ENCODE assay signal across 2 cellular contexts in the genomic region with DNA sequence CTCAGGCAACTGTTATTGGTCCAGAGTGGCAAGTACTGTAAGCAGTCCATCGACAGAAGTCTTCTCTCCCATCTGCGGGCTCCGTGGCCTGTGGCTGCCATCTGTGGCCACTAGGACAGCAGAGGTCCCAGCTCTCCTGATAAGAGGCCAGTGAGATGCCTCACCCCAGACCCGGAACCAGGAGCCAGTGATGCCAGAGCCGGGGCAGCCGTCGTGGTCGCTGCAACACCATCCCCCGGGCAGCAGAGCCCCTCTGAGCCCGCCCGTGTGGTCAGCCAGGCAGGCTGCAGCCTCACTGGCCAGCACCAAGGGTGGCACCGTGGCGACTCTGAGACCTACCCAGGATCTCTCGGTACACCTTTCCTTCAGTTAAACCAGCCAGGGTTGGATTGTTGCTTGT.
TF ChIP-seq lines count a peak whose summit lies in the region.

No MANE protein-coding gene starts in this region.

TF ChIP-seq in HepG2, 621 proteins besides CTCF, POLR2A, EP300 and RAD21:
- TF ChIP-seq PHF8 (CRISPR knock-in tag; IDR thresholded peaks at IDR 0.05) (no peak), ZNF17 (CRISPR knock-in tag; IDR thresholded peaks at IDR 0.05) (no peak), HOXA3 (CRISPR knock-in tag; IDR thresholded peaks at IDR 0.05) (no peak), CREBL2 (CRISPR knock-in tag; IDR thresholded peaks at IDR 0.05; ENCODE audit: borderline replicate concordance) (no peak), ZNF781 (CRISPR knock-in tag; IDR thresholded peaks at IDR 0.05; ENCODE audit: borderline replicate concordance, not compliant biosample characterization) (no peak), HOXA5 (CRISPR knock-in tag; IDR thresholded peaks at IDR 0.05) (no peak), ZNF75D (CRISPR knock-in tag; IDR thresholded peaks at IDR 0.05; ENCODE audit: borderline replicate concordance) (no peak), SP140L (CRISPR knock-in tag; IDR thresholded peaks at IDR 0.05; ENCODE audit: borderline replicate concordance) (no peak), MTF1 (CRISPR knock-in tag; IDR thresholded peaks at IDR 0.05) (no peak), ZNF678 (CRISPR knock-in tag; IDR thresholded peaks at IDR 0.05) (no peak), TP53 (CRISPR knock-in tag; conservative IDR thresholded peaks at IDR 0.05) (no peak), RERE (CRISPR knock-in tag; IDR thresholded peaks at IDR 0.05; ENCODE audit: low read depth) (no peak), ZNF362 (CRISPR knock-in tag; IDR thresholded peaks at IDR 0.05; ENCODE audit: borderline replicate concordance) (no peak)
- TF ChIP-seq, protein P1, sequence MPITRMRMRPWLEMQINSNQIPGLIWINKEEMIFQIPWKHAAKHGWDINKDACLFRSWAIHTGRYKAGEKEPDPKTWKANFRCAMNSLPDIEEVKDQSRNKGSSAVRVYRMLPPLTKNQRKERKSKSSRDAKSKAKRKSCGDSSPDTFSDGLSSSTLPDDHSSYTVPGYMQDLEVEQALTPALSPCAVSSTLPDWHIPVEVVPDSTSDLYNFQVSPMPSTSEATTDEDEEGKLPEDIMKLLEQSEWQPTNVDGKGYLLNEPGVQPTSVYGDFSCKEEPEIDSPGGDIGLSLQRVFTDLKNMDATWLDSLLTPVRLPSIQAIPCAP (CRISPR knock-in tag; IDR thresholded peaks at IDR 0.05; ENCODE audit: low read depth): no peak
- TF ChIP-seq, protein P2, sequence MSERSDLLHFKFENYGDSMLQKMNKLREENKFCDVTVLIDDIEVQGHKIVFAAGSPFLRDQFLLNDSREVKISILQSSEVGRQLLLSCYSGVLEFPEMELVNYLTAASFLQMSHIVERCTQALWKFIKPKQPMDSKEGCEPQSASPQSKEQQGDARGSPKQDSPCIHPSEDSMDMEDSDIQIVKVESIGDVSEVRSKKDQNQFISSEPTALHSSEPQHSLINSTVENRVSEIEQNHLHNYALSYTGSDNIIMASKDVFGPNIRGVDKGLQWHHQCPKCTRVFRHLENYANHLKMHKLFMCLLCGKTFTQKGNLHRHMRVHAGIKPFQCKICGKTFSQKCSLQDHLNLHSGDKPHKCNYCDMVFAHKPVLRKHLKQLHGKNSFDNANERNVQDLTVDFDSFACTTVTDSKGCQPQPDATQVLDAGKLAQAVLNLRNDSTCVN (CRISPR knock-in tag; IDR thresholded peaks at IDR 0.05; ENCODE audit: borderline replicate concordance): no peak
- TF ChIP-seq, protein P3, sequence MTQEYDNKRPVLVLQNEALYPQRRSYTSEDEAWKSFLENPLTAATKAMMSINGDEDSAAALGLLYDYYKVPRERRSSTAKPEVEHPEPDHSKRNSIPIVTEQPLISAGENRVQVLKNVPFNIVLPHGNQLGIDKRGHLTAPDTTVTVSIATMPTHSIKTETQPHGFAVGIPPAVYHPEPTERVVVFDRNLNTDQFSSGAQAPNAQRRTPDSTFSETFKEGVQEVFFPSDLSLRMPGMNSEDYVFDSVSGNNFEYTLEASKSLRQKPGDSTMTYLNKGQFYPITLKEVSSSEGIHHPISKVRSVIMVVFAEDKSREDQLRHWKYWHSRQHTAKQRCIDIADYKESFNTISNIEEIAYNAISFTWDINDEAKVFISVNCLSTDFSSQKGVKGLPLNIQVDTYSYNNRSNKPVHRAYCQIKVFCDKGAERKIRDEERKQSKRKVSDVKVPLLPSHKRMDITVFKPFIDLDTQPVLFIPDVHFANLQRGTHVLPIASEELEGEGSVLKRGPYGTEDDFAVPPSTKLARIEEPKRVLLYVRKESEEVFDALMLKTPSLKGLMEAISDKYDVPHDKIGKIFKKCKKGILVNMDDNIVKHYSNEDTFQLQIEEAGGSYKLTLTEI (CRISPR knock-in tag; conservative IDR thresholded peaks at IDR 0.05): no peak
TF ChIP-seq in HepG2: peak in this region for 0.

TF ChIP-seq in K562, 482 proteins besides CTCF, POLR2A, EP300 and RAD21:
- TF ChIP-seq, protein P4, sequence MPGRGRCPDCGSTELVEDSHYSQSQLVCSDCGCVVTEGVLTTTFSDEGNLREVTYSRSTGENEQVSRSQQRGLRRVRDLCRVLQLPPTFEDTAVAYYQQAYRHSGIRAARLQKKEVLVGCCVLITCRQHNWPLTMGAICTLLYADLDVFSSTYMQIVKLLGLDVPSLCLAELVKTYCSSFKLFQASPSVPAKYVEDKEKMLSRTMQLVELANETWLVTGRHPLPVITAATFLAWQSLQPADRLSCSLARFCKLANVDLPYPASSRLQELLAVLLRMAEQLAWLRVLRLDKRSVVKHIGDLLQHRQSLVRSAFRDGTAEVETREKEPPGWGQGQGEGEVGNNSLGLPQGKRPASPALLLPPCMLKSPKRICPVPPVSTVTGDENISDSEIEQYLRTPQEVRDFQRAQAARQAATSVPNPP (IDR thresholded peaks at IDR 0.05; ENCODE audit: borderline replicate concordance, insufficient read depth, insufficient read length): no peak
- TF ChIP-seq, protein P5, sequence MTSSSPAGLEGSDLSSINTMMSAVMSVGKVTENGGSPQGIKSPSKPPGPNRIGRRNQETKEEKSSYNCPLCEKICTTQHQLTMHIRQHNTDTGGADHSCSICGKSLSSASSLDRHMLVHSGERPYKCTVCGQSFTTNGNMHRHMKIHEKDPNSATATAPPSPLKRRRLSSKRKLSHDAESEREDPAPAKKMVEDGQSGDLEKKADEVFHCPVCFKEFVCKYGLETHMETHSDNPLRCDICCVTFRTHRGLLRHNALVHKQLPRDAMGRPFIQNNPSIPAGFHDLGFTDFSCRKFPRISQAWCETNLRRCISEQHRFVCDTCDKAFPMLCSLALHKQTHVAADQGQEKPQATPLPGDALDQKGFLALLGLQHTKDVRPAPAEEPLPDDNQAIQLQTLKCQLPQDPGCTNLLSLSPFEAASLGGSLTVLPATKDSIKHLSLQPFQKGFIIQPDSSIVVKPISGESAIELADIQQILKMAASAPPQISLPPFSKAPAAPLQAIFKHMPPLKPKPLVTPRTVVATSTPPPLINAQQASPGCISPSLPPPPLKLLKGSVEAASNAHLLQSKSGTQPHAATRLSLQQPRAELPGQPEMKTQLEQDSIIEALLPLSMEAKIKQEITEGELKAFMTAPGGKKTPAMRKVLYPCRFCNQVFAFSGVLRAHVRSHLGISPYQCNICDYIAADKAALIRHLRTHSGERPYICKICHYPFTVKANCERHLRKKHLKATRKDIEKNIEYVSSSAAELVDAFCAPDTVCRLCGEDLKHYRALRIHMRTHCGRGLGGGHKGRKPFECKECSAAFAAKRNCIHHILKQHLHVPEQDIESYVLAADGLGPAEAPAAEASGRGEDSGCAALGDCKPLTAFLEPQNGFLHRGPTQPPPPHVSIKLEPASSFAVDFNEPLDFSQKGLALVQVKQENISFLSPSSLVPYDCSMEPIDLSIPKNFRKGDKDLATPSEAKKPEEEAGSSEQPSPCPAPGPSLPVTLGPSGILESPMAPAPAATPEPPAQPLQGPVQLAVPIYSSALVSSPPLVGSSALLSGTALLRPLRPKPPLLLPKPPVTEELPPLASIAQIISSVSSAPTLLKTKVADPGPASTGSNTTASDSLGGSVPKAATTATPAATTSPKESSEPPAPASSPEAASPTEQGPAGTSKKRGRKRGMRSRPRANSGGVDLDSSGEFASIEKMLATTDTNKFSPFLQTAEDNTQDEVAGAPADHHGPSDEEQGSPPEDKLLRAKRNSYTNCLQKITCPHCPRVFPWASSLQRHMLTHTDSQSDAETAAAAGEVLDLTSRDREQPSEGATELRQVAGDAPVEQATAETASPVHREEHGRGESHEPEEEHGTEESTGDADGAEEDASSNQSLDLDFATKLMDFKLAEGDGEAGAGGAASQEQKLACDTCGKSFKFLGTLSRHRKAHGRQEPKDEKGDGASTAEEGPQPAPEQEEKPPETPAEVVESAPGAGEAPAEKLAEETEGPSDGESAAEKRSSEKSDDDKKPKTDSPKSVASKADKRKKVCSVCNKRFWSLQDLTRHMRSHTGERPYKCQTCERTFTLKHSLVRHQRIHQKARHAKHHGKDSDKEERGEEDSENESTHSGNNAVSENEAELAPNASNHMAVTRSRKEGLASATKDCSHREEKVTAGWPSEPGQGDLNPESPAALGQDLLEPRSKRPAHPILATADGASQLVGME (CRISPR knock-in tag; IDR thresholded peaks at IDR 0.05): no peak
- TF ChIP-seq, protein P6, sequence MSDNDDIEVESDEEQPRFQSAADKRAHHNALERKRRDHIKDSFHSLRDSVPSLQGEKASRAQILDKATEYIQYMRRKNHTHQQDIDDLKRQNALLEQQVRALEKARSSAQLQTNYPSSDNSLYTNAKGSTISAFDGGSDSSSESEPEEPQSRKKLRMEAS (CRISPR knock-in tag; IDR thresholded peaks at IDR 0.05): no peak
- TF ChIP-seq ZNF184 (CRISPR knock-in tag; IDR thresholded peaks at IDR 0.05) (no peak), HDAC6 (IDR thresholded peaks at IDR 0.05; ENCODE audit: low read depth, low read length) (no peak), SRF (CRISPR knock-in tag; IDR thresholded peaks at IDR 0.05) (no peak), NCOA2 (IDR thresholded peaks at IDR 0.05; ENCODE audit: partially characterized antibody in 2 of 2) (no peak), ZNF239 (CRISPR knock-in tag; IDR thresholded peaks at IDR 0.05) (no peak), ZBTB33 (CRISPR knock-in tag; IDR thresholded peaks at IDR 0.05) (no peak), BRF1 (IDR thresholded peaks at IDR 0.05; ENCODE audit: borderline replicate concordance, extremely low read depth, insufficient read length) (no peak), TAF15 (IDR thresholded peaks at IDR 0.05; ENCODE audit: low read depth, low read length) (no peak), MYC (IDR thresholded peaks at IDR 0.05; ENCODE audit: low read depth, low read length) (no peak), MYC (CRISPR knock-in tag; IDR thresholded peaks at IDR 0.05; ENCODE audit: borderline replicate concordance, low read depth) (no peak), MYBL2 (IDR thresholded peaks at IDR 0.05; ENCODE audit: low read depth) (no peak), MYBL2 (CRISPR knock-in tag; IDR thresholded peaks at IDR 0.05; ENCODE audit: borderline replicate concordance) (no peak)
- TF ChIP-seq, protein P7, sequence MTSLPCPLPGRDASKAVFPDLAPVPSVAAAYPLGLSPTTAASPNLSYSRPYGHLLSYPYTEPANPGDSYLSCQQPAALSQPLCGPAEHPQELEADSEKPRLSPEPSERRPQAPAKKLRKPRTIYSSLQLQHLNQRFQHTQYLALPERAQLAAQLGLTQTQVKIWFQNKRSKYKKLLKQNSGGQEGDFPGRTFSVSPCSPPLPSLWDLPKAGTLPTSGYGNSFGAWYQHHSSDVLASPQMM (CRISPR knock-in tag; IDR thresholded peaks at IDR 0.05): no peak
- TF ChIP-seq, protein P8, sequence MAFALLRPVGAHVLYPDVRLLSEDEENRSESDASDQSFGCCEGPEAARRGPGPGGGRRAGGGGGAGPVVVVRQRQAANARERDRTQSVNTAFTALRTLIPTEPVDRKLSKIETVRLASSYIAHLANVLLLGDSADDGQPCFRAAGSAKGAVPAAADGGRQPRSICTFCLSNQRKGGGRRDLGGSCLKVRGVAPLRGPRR (CRISPR knock-in tag; IDR thresholded peaks at IDR 0.05): no peak
- TF ChIP-seq, protein P9, sequence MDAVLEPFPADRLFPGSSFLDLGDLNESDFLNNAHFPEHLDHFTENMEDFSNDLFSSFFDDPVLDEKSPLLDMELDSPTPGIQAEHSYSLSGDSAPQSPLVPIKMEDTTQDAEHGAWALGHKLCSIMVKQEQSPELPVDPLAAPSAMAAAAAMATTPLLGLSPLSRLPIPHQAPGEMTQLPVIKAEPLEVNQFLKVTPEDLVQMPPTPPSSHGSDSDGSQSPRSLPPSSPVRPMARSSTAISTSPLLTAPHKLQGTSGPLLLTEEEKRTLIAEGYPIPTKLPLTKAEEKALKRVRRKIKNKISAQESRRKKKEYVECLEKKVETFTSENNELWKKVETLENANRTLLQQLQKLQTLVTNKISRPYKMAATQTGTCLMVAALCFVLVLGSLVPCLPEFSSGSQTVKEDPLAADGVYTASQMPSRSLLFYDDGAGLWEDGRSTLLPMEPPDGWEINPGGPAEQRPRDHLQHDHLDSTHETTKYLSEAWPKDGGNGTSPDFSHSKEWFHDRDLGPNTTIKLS (IDR thresholded peaks at IDR 0.05; ENCODE audit: borderline replicate concordance, low read depth): no peak
